ENCODE assay signal across 32 cellular contexts in genomic region chr13:91627952-91628739, GRCh38.
"Had no signal": no experiment of that assay in that cellular context is flagged by ENCODE, and none has a peak within 500 bp of the region (broad histone marks: within the 10 kb centered on the region; RNA-seq: fewer than 3 reads in every experiment).

No MANE protein-coding gene starts in this region.

- H3K27me3 ChIP-seq: adrenal gland, body of pancreas, brain microvascular endothelial cell, breast epithelium had no signal

- H3K27ac ChIP-seq: adrenal gland, body of pancreas, brain microvascular endothelial cell, breast epithelium, VCaP had no signal

- H3K4me3 ChIP-seq: adrenal gland, body of pancreas, breast epithelium had no signal

- H3K9me3 ChIP-seq: adrenal gland, body of pancreas, breast epithelium had no signal

- DNase-seq: activated B cell treated with CpG ODN at 0.5 μM for 24 hours; activated CD4-positive, alpha-beta memory T cell treated with anti-CD3 and anti-CD28 coated beads for 36 hours; activated CD4-positive, alpha-beta T cell treated with anti-CD3 and anti-CD28 coated beads for 4 hours; activated CD4-positive, alpha-beta T cell treated with anti-CD3 and anti-CD28 coated beads, Interleukin-2, amount 10 ng/mL, durations not matched to agents 24 days and 14 days; activated CD4-positive, alpha-beta T cell treated with anti-CD3 and anti-CD28 coated beads, Interleukin-2, amount 50 U/mL, for 1 hour; activated CD4-positive, alpha-beta T cell treated with anti-CD3 and anti-CD28 coated beads, Interleukin-2, amount 50 U/mL, for 4 hours; activated CD4-positive, CD25-positive, alpha-beta regulatory T cell treated with anti-CD3 and anti-CD28 coated beads, Interleukin-2, amount 50 U/mL, for 72 hours; activated CD8-positive, alpha-beta memory T cell treated with anti-CD3 and anti-CD28 coated beads, Interleukin-2, amount 50 U/mL, for 4 hours; activated CD8-positive, alpha-beta T cell treated with anti-CD3 and anti-CD28 coated beads for 36 hours; activated effector memory CD4-positive, alpha-beta T cell treated with anti-CD3 and anti-CD28 coated beads, Interleukin-2, amount 50 U/mL, for 16 hours; activated gamma-delta T cell treated with Interleukin-2 at 50 U/mL for 16 hours; activated naive CD4-positive, alpha-beta T cell; activated naive CD4-positive, alpha-beta T cell treated with anti-CD3 and anti-CD28 coated beads for 36 hours; activated naive CD4-positive, alpha-beta T cell treated with anti-CD3 and anti-CD28 coated beads, Interleukin-2, amount 50 U/mL, for 16 hours; activated naive CD8-positive, alpha-beta T cell treated with anti-CD3 and anti-CD28 coated beads for 36 hours; activated T-cell treated with anti-CD3 and anti-CD28 coated beads for 4 hours; activated T-cell treated with anti-CD3 and anti-CD28 coated beads, Interleukin-2, amount 50 U/mL, for 1 hour; activated T-cell treated with anti-CD3 and anti-CD28 coated beads, Interleukin-2, amount 50 U/mL, for 4 hours; activated T-cell treated with anti-CD3 and anti-CD28 coated beads, Interleukin-2, amount 50 U/mL, for 72 hours; adrenal gland; amniotic stem cell; aorta; body of pancreas; brain microvascular endothelial cell; central memory CD4-positive, alpha-beta T cell; T-helper 1 cell; T-helper 2 cell; T-helper 9 cell had no signal

- H3K4me1 ChIP-seq: adrenal gland, body of pancreas, breast epithelium had no signal

- H3K36me3 ChIP-seq: adrenal gland, brain microvascular endothelial cell, breast epithelium had no signal

- FAIRE-seq: astrocyte, TTC549 had no signal
